In the genomic region with DNA sequence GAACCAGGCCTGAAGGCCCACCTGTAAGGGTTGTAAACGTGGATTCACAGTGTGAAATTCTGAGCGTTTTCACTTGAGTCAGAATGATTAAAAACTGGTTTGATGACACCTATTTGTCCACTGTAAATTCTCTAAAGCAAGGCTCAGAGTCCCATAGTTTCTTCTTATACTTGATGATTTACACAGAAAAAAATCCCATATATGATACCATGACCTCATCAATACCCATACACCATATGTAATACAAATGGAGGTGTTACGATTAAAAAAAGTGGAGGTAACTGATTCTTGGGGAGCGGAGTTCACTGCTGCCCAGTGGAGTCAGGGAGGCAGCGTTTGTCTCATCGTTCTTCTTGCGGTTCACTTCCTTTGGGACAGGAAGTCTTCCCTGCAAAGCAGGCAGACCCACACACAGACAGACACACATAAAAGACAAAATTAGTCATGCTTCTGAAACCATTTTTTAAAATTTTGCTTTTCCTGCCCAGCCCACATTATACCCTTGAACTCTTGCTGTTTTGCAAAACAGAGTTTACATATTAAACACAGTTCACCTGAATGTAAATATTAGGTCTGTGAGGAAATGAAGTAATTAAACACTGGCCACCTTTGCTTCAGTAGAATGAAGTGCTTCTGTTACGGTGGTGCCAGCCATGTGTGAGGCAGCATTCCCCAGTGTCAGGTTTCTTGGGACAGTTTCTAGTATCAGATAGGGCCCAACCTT, we compare ENCODE assay signal across 1 cellular context.
A peak's percentile ranks its signal among the peaks of the same experiment; 100 is the strongest.
TF ChIP-seq lines count a peak whose summit lies in the region.

No MANE protein-coding gene starts in this region.

TF ChIP-seq in HepG2, 621 proteins besides CTCF, POLR2A, EP300 and RAD21 (continued from another document and continues in another):
- TF ChIP-seq, protein P1, sequence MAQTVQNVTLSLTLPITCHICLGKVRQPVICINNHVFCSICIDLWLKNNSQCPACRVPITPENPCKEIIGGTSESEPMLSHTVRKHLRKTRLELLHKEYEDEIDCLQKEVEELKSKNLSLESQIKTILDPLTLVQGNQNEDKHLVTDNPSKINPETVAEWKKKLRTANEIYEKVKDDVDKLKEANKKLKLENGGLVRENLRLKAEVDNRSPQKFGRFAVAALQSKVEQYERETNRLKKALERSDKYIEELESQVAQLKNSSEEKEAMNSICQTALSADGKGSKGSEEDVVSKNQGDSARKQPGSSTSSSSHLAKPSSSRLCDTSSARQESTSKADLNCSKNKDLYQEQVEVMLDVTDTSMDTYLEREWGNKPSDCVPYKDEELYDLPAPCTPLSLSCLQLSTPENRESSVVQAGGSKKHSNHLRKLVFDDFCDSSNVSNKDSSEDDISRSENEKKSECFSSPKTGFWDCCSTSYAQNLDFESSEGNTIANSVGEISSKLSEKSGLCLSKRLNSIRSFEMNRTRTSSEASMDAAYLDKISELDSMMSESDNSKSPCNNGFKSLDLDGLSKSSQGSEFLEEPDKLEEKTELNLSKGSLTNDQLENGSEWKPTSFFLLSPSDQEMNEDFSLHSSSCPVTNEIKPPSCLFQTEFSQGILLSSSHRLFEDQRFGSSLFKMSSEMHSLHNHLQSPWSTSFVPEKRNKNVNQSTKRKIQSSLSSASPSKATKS (CRISPR knock-in tag; IDR thresholded peaks at IDR 0.05), result no peak
- TF ChIP-seq YEATS4 (CRISPR knock-in tag; IDR thresholded peaks at IDR 0.05; ENCODE audit: borderline replicate concordance), result peak; percentile 29; the same call in 1 of the 2 replicates
- peak; percentile 50; the same call in 1 of the 2 replicates for TF ChIP-seq SP5 (CRISPR knock-in tag; IDR thresholded peaks at IDR 0.05; ENCODE audit: borderline replicate concordance, low read depth)
- no peak for TF ChIP-seq ATRX (CRISPR knock-in tag; IDR thresholded peaks at IDR 0.05; ENCODE audit: borderline replicate concordance)
- no peak for TF ChIP-seq ZNF570 (CRISPR knock-in tag; IDR thresholded peaks at IDR 0.05; ENCODE audit: borderline replicate concordance)
- peak; percentile 33; the same call in 1 of the 2 replicates for TF ChIP-seq SMYD3 (CRISPR knock-in tag; IDR thresholded peaks at IDR 0.05)
- TF ChIP-seq FOXO1 (CRISPR knock-in tag; IDR thresholded peaks at IDR 0.05), result peak; percentile 73; the same call in 1 of the 2 replicates
- peak; percentile 86; the same call in 1 of the 2 replicates for TF ChIP-seq FOXJ3 (CRISPR knock-in tag; IDR thresholded peaks at IDR 0.05; ENCODE audit: borderline replicate concordance)
- peak; percentile 24; the same call in 1 of the 2 replicates for TF ChIP-seq RXRA (CRISPR knock-in tag; IDR thresholded peaks at IDR 0.05)
- no peak for TF ChIP-seq HOXA7 (CRISPR knock-in tag; IDR thresholded peaks at IDR 0.05)
- no peak for TF ChIP-seq ZC3H13 (CRISPR knock-in tag; IDR thresholded peaks at IDR 0.05)
- TF ChIP-seq SOX13 (IDR thresholded peaks at IDR 0.05), result no peak
- TF ChIP-seq SOX13 (CRISPR knock-in tag; conservative IDR thresholded peaks at IDR 0.05 in 1 of 2, IDR thresholded peaks at IDR 0.05 in 1 of 2), result peak in 1 of 2 experiments; percentile 78; a peak in 2 of 4 replicates
- TF ChIP-seq, protein P2, sequence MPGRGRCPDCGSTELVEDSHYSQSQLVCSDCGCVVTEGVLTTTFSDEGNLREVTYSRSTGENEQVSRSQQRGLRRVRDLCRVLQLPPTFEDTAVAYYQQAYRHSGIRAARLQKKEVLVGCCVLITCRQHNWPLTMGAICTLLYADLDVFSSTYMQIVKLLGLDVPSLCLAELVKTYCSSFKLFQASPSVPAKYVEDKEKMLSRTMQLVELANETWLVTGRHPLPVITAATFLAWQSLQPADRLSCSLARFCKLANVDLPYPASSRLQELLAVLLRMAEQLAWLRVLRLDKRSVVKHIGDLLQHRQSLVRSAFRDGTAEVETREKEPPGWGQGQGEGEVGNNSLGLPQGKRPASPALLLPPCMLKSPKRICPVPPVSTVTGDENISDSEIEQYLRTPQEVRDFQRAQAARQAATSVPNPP (CRISPR knock-in tag; IDR thresholded peaks at IDR 0.05), result no peak
- TF ChIP-seq ZNF530 (CRISPR knock-in tag; IDR thresholded peaks at IDR 0.05; ENCODE audit: low read depth), result no peak
- peak; percentile 19; the same call in 1 of the 2 replicates for TF ChIP-seq GABPA (IDR thresholded peaks at IDR 0.05; ENCODE audit: low read depth, low read length)
- peak; percentile 78 for TF ChIP-seq GABPA (CRISPR knock-in tag; IDR thresholded peaks at IDR 0.05; ENCODE audit: low read depth)
- no peak for TF ChIP-seq ZFP1 (CRISPR knock-in tag; IDR thresholded peaks at IDR 0.05)
- TF ChIP-seq PPARG (CRISPR knock-in tag; conservative IDR thresholded peaks at IDR 0.05), result peak; percentile 83
- TF ChIP-seq, protein P3, sequence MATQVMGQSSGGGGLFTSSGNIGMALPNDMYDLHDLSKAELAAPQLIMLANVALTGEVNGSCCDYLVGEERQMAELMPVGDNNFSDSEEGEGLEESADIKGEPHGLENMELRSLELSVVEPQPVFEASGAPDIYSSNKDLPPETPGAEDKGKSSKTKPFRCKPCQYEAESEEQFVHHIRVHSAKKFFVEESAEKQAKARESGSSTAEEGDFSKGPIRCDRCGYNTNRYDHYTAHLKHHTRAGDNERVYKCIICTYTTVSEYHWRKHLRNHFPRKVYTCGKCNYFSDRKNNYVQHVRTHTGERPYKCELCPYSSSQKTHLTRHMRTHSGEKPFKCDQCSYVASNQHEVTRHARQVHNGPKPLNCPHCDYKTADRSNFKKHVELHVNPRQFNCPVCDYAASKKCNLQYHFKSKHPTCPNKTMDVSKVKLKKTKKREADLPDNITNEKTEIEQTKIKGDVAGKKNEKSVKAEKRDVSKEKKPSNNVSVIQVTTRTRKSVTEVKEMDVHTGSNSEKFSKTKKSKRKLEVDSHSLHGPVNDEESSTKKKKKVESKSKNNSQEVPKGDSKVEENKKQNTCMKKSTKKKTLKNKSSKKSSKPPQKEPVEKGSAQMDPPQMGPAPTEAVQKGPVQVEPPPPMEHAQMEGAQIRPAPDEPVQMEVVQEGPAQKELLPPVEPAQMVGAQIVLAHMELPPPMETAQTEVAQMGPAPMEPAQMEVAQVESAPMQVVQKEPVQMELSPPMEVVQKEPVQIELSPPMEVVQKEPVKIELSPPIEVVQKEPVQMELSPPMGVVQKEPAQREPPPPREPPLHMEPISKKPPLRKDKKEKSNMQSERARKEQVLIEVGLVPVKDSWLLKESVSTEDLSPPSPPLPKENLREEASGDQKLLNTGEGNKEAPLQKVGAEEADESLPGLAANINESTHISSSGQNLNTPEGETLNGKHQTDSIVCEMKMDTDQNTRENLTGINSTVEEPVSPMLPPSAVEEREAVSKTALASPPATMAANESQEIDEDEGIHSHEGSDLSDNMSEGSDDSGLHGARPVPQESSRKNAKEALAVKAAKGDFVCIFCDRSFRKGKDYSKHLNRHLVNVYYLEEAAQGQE (IDR thresholded peaks at IDR 0.05; ENCODE audit: borderline replicate concordance in 1 of 2, low read depth in 1 of 2, low read length in 2 of 2), result peak in 1 of 2 experiments; percentile 40; a peak in 1 of 4 replicates
- TF ChIP-seq SMC3 (IDR thresholded peaks at IDR 0.05; ENCODE audit: low read length), result no peak
- TF ChIP-seq ZNF552 (CRISPR knock-in tag; IDR thresholded peaks at IDR 0.05; ENCODE audit: borderline replicate concordance), result no peak
- peak; percentile 41; the same call in 1 of the 2 replicates for TF ChIP-seq CEBPB (IDR thresholded peaks at IDR 0.05; ENCODE audit: borderline replicate concordance, low read depth, low read length)
- peak; percentile 70; the same call in 1 of the 2 replicates for TF ChIP-seq PHF21A (CRISPR knock-in tag; IDR thresholded peaks at IDR 0.05)
- peak; percentile 90; the same call in 1 of the 2 replicates for TF ChIP-seq SIX1 (CRISPR knock-in tag; IDR thresholded peaks at IDR 0.05; ENCODE audit: borderline replicate concordance)
- TF ChIP-seq, protein P4, sequence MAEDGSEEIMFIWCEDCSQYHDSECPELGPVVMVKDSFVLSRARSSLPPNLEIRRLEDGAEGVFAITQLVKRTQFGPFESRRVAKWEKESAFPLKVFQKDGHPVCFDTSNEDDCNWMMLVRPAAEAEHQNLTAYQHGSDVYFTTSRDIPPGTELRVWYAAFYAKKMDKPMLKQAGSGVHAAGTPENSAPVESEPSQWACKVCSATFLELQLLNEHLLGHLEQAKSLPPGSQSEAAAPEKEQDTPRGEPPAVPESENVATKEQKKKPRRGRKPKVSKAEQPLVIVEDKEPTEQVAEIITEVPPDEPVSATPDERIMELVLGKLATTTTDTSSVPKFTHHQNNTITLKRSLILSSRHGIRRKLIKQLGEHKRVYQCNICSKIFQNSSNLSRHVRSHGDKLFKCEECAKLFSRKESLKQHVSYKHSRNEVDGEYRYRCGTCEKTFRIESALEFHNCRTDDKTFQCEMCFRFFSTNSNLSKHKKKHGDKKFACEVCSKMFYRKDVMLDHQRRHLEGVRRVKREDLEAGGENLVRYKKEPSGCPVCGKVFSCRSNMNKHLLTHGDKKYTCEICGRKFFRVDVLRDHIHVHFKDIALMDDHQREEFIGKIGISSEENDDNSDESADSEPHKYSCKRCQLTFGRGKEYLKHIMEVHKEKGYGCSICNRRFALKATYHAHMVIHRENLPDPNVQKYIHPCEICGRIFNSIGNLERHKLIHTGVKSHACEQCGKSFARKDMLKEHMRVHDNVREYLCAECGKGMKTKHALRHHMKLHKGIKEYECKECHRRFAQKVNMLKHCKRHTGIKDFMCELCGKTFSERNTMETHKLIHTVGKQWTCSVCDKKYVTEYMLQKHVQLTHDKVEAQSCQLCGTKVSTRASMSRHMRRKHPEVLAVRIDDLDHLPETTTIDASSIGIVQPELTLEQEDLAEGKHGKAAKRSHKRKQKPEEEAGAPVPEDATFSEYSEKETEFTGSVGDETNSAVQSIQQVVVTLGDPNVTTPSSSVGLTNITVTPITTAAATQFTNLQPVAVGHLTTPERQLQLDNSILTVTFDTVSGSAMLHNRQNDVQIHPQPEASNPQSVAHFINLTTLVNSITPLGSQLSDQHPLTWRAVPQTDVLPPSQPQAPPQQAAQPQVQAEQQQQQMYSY (CRISPR knock-in tag; IDR thresholded peaks at IDR 0.05), result 0 out of 2 replicates have a peak, but pooled peaks have one; percentile 32
- TF ChIP-seq, protein P5, sequence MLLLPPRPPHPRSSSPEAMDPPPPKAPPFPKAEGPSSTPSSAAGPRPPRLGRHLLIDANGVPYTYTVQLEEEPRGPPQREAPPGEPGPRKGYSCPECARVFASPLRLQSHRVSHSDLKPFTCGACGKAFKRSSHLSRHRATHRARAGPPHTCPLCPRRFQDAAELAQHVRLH (CRISPR knock-in tag; IDR thresholded peaks at IDR 0.05; ENCODE audit: borderline replicate concordance, low read depth), result no peak
- TF ChIP-seq, protein P6, sequence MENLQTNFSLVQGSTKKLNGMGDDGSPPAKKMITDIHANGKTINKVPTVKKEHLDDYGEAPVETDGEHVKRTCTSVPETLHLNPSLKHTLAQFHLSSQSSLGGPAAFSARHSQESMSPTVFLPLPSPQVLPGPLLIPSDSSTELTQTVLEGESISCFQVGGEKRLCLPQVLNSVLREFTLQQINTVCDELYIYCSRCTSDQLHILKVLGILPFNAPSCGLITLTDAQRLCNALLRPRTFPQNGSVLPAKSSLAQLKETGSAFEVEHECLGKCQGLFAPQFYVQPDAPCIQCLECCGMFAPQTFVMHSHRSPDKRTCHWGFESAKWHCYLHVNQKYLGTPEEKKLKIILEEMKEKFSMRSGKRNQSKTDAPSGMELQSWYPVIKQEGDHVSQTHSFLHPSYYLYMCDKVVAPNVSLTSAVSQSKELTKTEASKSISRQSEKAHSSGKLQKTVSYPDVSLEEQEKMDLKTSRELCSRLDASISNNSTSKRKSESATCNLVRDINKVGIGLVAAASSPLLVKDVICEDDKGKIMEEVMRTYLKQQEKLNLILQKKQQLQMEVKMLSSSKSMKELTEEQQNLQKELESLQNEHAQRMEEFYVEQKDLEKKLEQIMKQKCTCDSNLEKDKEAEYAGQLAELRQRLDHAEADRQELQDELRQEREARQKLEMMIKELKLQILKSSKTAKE (CRISPR knock-in tag; IDR thresholded peaks at IDR 0.05; ENCODE audit: borderline replicate concordance), result peak; percentile 27; the same call in 1 of the 2 replicates
- TF ChIP-seq, protein P7, sequence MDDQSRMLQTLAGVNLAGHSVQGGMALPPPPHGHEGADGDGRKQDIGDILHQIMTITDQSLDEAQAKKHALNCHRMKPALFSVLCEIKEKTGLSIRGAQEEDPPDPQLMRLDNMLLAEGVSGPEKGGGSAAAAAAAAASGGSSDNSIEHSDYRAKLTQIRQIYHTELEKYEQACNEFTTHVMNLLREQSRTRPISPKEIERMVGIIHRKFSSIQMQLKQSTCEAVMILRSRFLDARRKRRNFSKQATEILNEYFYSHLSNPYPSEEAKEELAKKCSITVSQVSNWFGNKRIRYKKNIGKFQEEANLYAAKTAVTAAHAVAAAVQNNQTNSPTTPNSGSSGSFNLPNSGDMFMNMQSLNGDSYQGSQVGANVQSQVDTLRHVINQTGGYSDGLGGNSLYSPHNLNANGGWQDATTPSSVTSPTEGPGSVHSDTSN (CRISPR knock-in tag; IDR thresholded peaks at IDR 0.05; ENCODE audit: borderline replicate concordance), result no peak
- TF ChIP-seq, protein P8, sequence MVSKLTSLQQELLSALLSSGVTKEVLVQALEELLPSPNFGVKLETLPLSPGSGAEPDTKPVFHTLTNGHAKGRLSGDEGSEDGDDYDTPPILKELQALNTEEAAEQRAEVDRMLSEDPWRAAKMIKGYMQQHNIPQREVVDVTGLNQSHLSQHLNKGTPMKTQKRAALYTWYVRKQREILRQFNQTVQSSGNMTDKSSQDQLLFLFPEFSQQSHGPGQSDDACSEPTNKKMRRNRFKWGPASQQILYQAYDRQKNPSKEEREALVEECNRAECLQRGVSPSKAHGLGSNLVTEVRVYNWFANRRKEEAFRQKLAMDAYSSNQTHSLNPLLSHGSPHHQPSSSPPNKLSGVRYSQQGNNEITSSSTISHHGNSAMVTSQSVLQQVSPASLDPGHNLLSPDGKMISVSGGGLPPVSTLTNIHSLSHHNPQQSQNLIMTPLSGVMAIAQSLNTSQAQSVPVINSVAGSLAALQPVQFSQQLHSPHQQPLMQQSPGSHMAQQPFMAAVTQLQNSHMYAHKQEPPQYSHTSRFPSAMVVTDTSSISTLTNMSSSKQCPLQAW (CRISPR knock-in tag; IDR thresholded peaks at IDR 0.05), result peak; percentile 19; the same call in 1 of the 2 replicates
- peak; percentile 74; the same call in 1 of the 2 replicates for TF ChIP-seq ETV5 (CRISPR knock-in tag; IDR thresholded peaks at IDR 0.05; ENCODE audit: borderline replicate concordance)
- TF ChIP-seq HDAC1 (CRISPR knock-in tag; IDR thresholded peaks at IDR 0.05), result peak; percentile 43; the same call in 1 of the 2 replicates
- TF ChIP-seq SALL1 (CRISPR knock-in tag; IDR thresholded peaks at IDR 0.05), result peak; percentile 81
- peak; percentile 95 for TF ChIP-seq TBX2 (CRISPR knock-in tag; IDR thresholded peaks at IDR 0.05; ENCODE audit: borderline replicate concordance)
- peak; percentile 75 for TF ChIP-seq NR2F6 (IDR thresholded peaks at IDR 0.05)
- peak; percentile 74; the same call in 1 of the 2 replicates for TF ChIP-seq NR2F6 (CRISPR knock-in tag; IDR thresholded peaks at IDR 0.05)
- no peak for TF ChIP-seq ZNF749 (CRISPR knock-in tag; IDR thresholded peaks at IDR 0.05; ENCODE audit: borderline replicate concordance)
- TF ChIP-seq, protein P9, sequence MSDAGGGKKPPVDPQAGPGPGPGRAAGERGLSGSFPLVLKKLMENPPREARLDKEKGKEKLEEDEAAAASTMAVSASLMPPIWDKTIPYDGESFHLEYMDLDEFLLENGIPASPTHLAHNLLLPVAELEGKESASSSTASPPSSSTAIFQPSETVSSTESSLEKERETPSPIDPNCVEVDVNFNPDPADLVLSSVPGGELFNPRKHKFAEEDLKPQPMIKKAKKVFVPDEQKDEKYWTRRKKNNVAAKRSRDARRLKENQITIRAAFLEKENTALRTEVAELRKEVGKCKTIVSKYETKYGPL (CRISPR knock-in tag; IDR thresholded peaks at IDR 0.05), result no peak
- TF ChIP-seq HOXA9 (CRISPR knock-in tag; IDR thresholded peaks at IDR 0.05; ENCODE audit: borderline replicate concordance), result no peak
